19 cellular contexts compared by ENCODE assay signal in the genomic region with DNA sequence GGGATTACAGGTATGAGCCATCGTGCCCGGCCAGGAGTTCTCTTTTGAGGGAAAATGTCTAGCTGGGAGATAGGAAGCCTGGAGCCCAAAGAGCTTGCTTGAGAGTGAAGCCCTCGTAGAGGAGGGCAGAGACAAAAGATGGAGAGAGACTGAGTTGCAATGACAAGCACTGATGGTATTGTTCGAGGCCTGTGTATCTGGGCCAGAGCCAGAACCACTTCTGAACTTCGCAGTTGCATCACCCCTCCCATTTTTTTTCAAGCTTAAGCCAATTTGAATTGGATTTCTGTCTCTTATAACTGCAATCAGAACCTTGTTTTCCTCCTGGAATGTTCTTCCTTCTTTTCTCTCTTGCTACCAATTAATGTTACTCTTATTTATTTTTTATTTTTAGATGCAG.
A peak's percentile ranks its signal among the peaks of the same experiment; 100 is the strongest.
DNase-seq lines count a peak whose midpoint lies in the region; ATAC-seq, FAIRE-seq and TF ChIP-seq lines count a peak whose summit lies in the region.
"Had no signal": no experiment of that assay in that cellular context is flagged by ENCODE, and none has a peak within 500 bp of the region (broad histone marks: within the 10 kb centered on the region; RNA-seq: fewer than 3 reads in every experiment).

No MANE protein-coding gene starts in this region.

- no peak for TF ChIP-seq POLR2A in body of pancreas (IDR thresholded peaks at IDR 0.05)
- no peak for TF ChIP-seq POLR2A in stomach (IDR thresholded peaks at IDR 0.05)

- TF ChIP-seq EP300 in stomach (IDR thresholded peaks at IDR 0.05), result no peak

- H3K4me1 ChIP-seq in body of pancreas (no peaks in the 10 kb centered on the region), heart right ventricle (peaks cover 12 to 41% (median 26%) of the 10 kb centered on the region in 9 donors), stomach (peaks cover 0 to 77% (median 28%) of the 10 kb centered on the region in 4 donors)
- H3K4me1 ChIP-seq: foreskin keratinocyte had no signal

- no peaks in the 10 kb centered on the region for H3K27me3 ChIP-seq in body of pancreas
- no peaks in the 10 kb centered on the region for H3K27me3 ChIP-seq in heart right ventricle
- no peaks in the 10 kb centered on the region for H3K27me3 ChIP-seq in stomach

- ATAC-seq in body of pancreas (no peak), heart right ventricle (peak in 1 of 8 donors; percentile 18), HG03175 (IDR thresholded peaks at IDR 0.05; ENCODE audit: unreplicated experiment) (no peak)
- ATAC-seq: foreskin keratinocyte, left colon had no signal

- no peak for TF ChIP-seq CTCF in body of pancreas (IDR thresholded peaks at IDR 0.05)
- TF ChIP-seq CTCF in heart right ventricle (IDR thresholded peaks at IDR 0.05), result no peak
- TF ChIP-seq CTCF in stomach (IDR thresholded peaks at IDR 0.05), result no peak
- no peak for TF ChIP-seq CTCF in D721Med (IDR thresholded peaks at IDR 0.05; ENCODE audit: insufficient read depth, missing control alignments)

- no peak for FAIRE-seq in D721Med (lab: Jason Lieb, UNC)

- no peak overlapping the region for H3K4me3 ChIP-seq in body of pancreas
- no peak overlapping the region for H3K4me3 ChIP-seq in heart right ventricle
- no peak overlapping the region for H3K4me3 ChIP-seq in stomach

- H3K36me3 ChIP-seq in body of pancreas (replicated peaks in 1 of 2; ENCODE audit: insufficient read depth in 1 of 2, low read depth in 2 of 2), result no peaks in the 10 kb centered on the region
- H3K36me3 ChIP-seq in heart right ventricle, result no peaks in the 10 kb centered on the region
- no peaks in the 10 kb centered on the region for H3K36me3 ChIP-seq in stomach

- peak; percentile 47 for DNase-seq in GM03348 (ENCODE audit: low spot score)
- peak in 3 of 4 donors; percentile 20 to 27 (median 23) for DNase-seq in body of pancreas
- DNase-seq in heart right ventricle, result no peak
- no peak for DNase-seq in stomach
- DNase-seq in D721Med (ENCODE audit: insufficient read length, low spot score), result no peak
- DNase-seq in effector CD8-positive, alpha-beta T cell (lab: John Stamatoyannopoulos, UW), result no peak
- DNase-seq in superior temporal gyrus (ENCODE audit: extremely low spot score), result no peak
- DNase-seq: activated CD4-positive, alpha-beta T cell treated with anti-CD3 and anti-CD28 coated beads for 48 hours; activated CD8-positive, alpha-beta memory T cell treated with anti-CD3 and anti-CD28 coated beads, Interleukin-2, amount 50 U/mL, for 48 hours; activated gamma-delta T cell; AML-193; caudate nucleus; effector CD4-positive, alpha-beta T cell; foreskin keratinocyte; left colon; midbrain; NCI-H2227 treated with DMSO at 0.1 percent for 48 hours; stimulated activated naive CD4-positive, alpha-beta T cell treated with Interleukin-2 at 50 U/mL for 16 hours had no signal

- intact Hi-C loops in body of pancreas (cut with DNase I) (no loop called here), heart right ventricle (cut with DNase I) (no loop called here), stomach (cut with DNase I; ENCODE audit: low total_unique reads) (no loop called here)

- H3K27ac ChIP-seq in body of pancreas (no peak overlapping the region), heart right ventricle (peak overlapping the region in 8 of 10 donors; percentile 69 to 89 (median 77)), stomach (peak overlapping the region in 4 of 5 donors; percentile 10 to 86 (median 77))
- H3K27ac ChIP-seq: foreskin keratinocyte had no signal

- WGBS in body of pancreas, 2 donors, result 49 to 56% methylated on average over 5 of the region's 5 CpGs
- 41 to 55% methylated on average over 5 of the region's 5 CpGs for WGBS in heart right ventricle, 2 donors
- WGBS in stomach, 5 donors, result 52 to 65% (median 60%) methylated on average over 5 of the region's 5 CpGs

- H3K9me3 ChIP-seq in body of pancreas (no peaks in the 10 kb centered on the region), heart right ventricle (peaks cover 0 to 8% (median 0%) of the 10 kb centered on the region in 11 donors), stomach (no peaks in the 10 kb centered on the region)

Comparison
In these comparisons a context has a peak if more than half of its experiments do, and no peak if none do; other contexts are left out.
1. DNase-seq: peak in GM03348 (single experiment) and body of pancreas (3 of 4); none in heart right ventricle (0 of 2), stomach (single experiment), D721Med (single experiment), effector CD8-positive, alpha-beta T cell (single experiment) and superior temporal gyrus (single experiment).
2. H3K27ac ChIP-seq: peak in heart right ventricle (8 of 10) and stomach (4 of 5); none in body of pancreas (0 of 4).